ENCODE assay signal across 31 cellular contexts in the genomic region with DNA sequence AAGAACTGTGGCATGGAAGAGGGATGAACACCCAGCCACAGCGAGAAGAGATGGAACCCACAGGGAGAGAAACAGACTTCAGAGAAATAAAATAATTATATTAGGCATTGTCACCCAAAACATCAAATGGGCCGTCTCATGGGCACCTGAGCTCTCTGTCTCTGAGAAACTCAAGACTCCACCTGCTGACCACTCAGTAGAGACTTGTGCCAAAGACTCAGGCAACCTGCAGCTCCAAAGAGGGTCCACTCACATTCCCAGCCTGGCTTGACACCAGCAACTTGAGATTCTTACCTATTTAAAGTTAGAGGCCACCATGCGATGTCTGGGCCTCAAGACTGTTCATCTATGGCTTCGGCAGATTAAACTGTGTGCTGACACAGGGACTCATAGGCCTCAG. TPM values are rescaled to one million over a fixed set of nuclear protein-coding genes. Genes with fewer than 3 reads are reported as not detected.
A peak's percentile ranks its signal among the peaks of the same experiment; 100 is the strongest.
DNase-seq lines count a peak whose midpoint lies in the region; ATAC-seq, FAIRE-seq and TF ChIP-seq lines count a peak whose summit lies in the region.
"Had no signal": no experiment of that assay in that cellular context is flagged by ENCODE, and none has a peak within 500 bp of the region (broad histone marks: within the 10 kb centered on the region; RNA-seq: fewer than 3 reads in every experiment).

No MANE protein-coding gene starts in this region.

- no peak overlapping the region for H3K9ac ChIP-seq in OCI-LY1 (ENCODE audit: low read length)
- no peak overlapping the region for H3K9ac ChIP-seq in K562 (ENCODE audit: insufficient read depth in 1 of 2, low read depth in 2 of 2, low read length in 2 of 2)
- H3K9ac ChIP-seq in mesendoderm (ENCODE audit: low read length): no peak overlapping the region

- ATAC-seq in K562: no peak
- no peak for ATAC-seq in HG02588 (IDR thresholded peaks at IDR 0.05; ENCODE audit: unreplicated experiment)
- no peak for ATAC-seq in HG02870 (IDR thresholded peaks at IDR 0.05; ENCODE audit: unreplicated experiment)
- ATAC-seq: activated CD4-positive, alpha-beta T cell treated with anti-CD3 and anti-CD28 coated beads for 36 hours; activated CD8-positive, alpha-beta T cell treated with anti-CD3 and anti-CD28 coated beads, Interleukin-2, amount 10 ng/mL, durations not matched to agents 7 days and 5 days had no signal

- TF ChIP-seq CTCF in OCI-LY1 (IDR thresholded peaks at IDR 0.05; ENCODE audit: low read length): peak; percentile 12; the same call in 1 of the 2 replicates
- peak in 2 of 3 experiments; percentile 21 to 25; a peak in 1 of 6 replicates for TF ChIP-seq CTCF in K562 (IDR thresholded peaks at IDR 0.05 in 2 of 3, conservative IDR thresholded peaks at IDR 0.05 in 1 of 3; ENCODE audit: insufficient read depth in 2 of 3, low read depth in 1 of 3, low read length in 3 of 3)

- intact Hi-C loops in K562 (cut with micrococcal nuclease): no loop called here

- POLR2A ChIA-PET in K562 (lab: Yijun Ruan, JAX): interaction anchor here (1.1 kb wide), 1 partner anchor 7 kb away, joined by 3 read pairs; no protein-coding TSS in a partner anchor

- no peak overlapping the region for H2BK15ac ChIP-seq in mesendoderm (replicated peaks; ENCODE audit: low read depth)

- in situ Hi-C loops in K562 (cut with MboI): no loop called here

- H3K36me3 ChIP-seq in OCI-LY1 (ENCODE audit: insufficient read depth, low read length) (no peaks in the 10 kb centered on the region), K562 (ENCODE audit: control insufficient read depth, insufficient read depth, low read length) (no peaks in the 10 kb centered on the region), mesendoderm (ENCODE audit: control insufficient read depth, insufficient read depth, low read length) (no peaks in the 10 kb centered on the region)
- H3K36me3 ChIP-seq: ovary had no signal

- H3K4me3 ChIP-seq in OCI-LY1 (ENCODE audit: low read depth, low read length, poor library complexity, severe bottlenecking): no peak overlapping the region
- H3K4me3 ChIP-seq in K562: no peak overlapping the region
- H3K4me3 ChIP-seq in mesendoderm (ENCODE audit: low read length): no peak overlapping the region
- H3K4me3 ChIP-seq: ovary, smooth muscle cell had no signal

- no peak overlapping the region for H3K18ac ChIP-seq in mesendoderm (ENCODE audit: low read length)

- no peak overlapping the region for H2BK5ac ChIP-seq in mesendoderm (ENCODE audit: low read length)

- CTCF ChIA-PET in K562 (lab: Yijun Ruan, JAX; ENCODE audit: low intra/inter-chr PET ratio): no interaction called here

- H3K79me1 ChIP-seq in mesendoderm (ENCODE audit: low read length): no peaks in the 10 kb centered on the region

- no peak overlapping the region for H2BK120ac ChIP-seq in mesendoderm (ENCODE audit: low read depth, low read length)

- no peak for FAIRE-seq in K562 (lab: Jason Lieb, UNC)
- FAIRE-seq: endothelial cell of umbilical vein, GM18507, GM19239, H54, RCC 7860, urothelium cell line had no signal

- H3K79me2 ChIP-seq in OCI-LY1 (ENCODE audit: insufficient read depth, low read length) (no peaks in the 10 kb centered on the region), K562 (ENCODE audit: control insufficient read depth, insufficient read depth, low read length) (no peaks in the 10 kb centered on the region), mesendoderm (ENCODE audit: control insufficient read depth, insufficient read depth, low read length) (no peaks in the 10 kb centered on the region)

- no peak overlapping the region for H3K23ac ChIP-seq in mesendoderm (ENCODE audit: low read length)

- no peak for TF ChIP-seq EP300 in K562 (IDR thresholded peaks at IDR 0.05; ENCODE audit: low read length)

- DNase-seq in NCI-H146 (lab: John Stamatoyannopoulos, UW): peak; percentile 14
- no peak for DNase-seq in NCI-H146 treated with DMSO at 0.1 percent for 48 hours (lab: John Stamatoyannopoulos, UW; ENCODE audit: unreplicated experiment)
- DNase-seq in K562 (ENCODE audit: extremely low read depth in 1 of 4, low spot score in 3 of 4): no peak
- DNase-seq in mesendoderm: peak; percentile 47
- no peak for DNase-seq in Ammon's horn (ENCODE audit: low spot score)
- DNase-seq: activated CD4-positive, alpha-beta T cell treated with anti-CD3 and anti-CD28 coated beads for 36 hours; activated CD8-positive, alpha-beta T cell treated with anti-CD3 and anti-CD28 coated beads, Interleukin-2, amount 10 ng/mL, durations not matched to agents 7 days and 5 days; anterior cingulate cortex; Caco-2; hippocampal formation; immature natural killer cell; NCI-H1048; NCI-H187 treated with DMSO at 0.1 percent for 48 hours; NCI-H2171; NCI-H510A treated with DMSO at 0.1 percent for 48 hours; nephron progenitor cell; ovary; stimulated activated CD4-positive, alpha-beta T cell treated with anti-CD3 and anti-CD28 coated beads, Interleukin-1b, Interleukin-23, amount 100 ng/mL, for 48 hours had no signal

- H3K27ac ChIP-seq in OCI-LY1 (ENCODE audit: low read depth, low read length, poor library complexity, severe bottlenecking) (no peak overlapping the region), K562 (ENCODE audit: extremely low read depth, low read depth, low read length) (no peak overlapping the region), mesendoderm (ENCODE audit: low read depth, low read length) (no peak overlapping the region)
- H3K27ac ChIP-seq: 22Rv1, C4-2B, ovary had no signal

- H3K4me2 ChIP-seq in OCI-LY1 (ENCODE audit: low read length): no peak overlapping the region
- H3K4me2 ChIP-seq in K562 (ENCODE audit: insufficient read depth, low read length): no peak overlapping the region
- H3K4me2 ChIP-seq in mesendoderm (ENCODE audit: low read length): no peak overlapping the region
- H3K4me2 ChIP-seq: smooth muscle cell had no signal

- no peak overlapping the region for H4K8ac ChIP-seq in mesendoderm (ENCODE audit: low read depth, low read length)

- H3K4me1 ChIP-seq in OCI-LY1 (ENCODE audit: insufficient read depth, low read length, severe bottlenecking): no peaks in the 10 kb centered on the region
- H3K4me1 ChIP-seq in K562 (replicated peaks in 1 of 2; ENCODE audit: control insufficient read depth in 2 of 2, insufficient read depth in 2 of 2, low read length in 2 of 2): no peaks in the 10 kb centered on the region
- peaks cover 3% of the 10 kb centered on the region for H3K4me1 ChIP-seq in mesendoderm (ENCODE audit: control insufficient read depth, low read depth, low read length)
- H3K4me1 ChIP-seq: Caco-2 had no signal

- no peaks in the 10 kb centered on the region for H3K9me1 ChIP-seq in K562 (ENCODE audit: control insufficient read depth, insufficient read depth, low read length)

- 6% methylated on average over 4 of the region's 4 CpGs for WGBS in K562 (ENCODE audit: insufficient coverage, low coverage, missing lambda C conversion rate)
- no CpG with 5 or more reads among the region's 4 CpGs for WGBS in mesendoderm (ENCODE audit: extremely low coverage, insufficient coverage, low lambda C conversion rate)

- no TSS peak for BruUV-seq in K562 (replicated peaks; lab: Mats Ljungman, UMichigan)

- H2AK5ac ChIP-seq in mesendoderm (ENCODE audit: low read length): no peak overlapping the region

- TF ChIP-seq POLR2A in K562 (conservative IDR thresholded peaks at IDR 0.05): no peak

- H3K9me3 ChIP-seq in OCI-LY1 (ENCODE audit: low read length) (no peaks in the 10 kb centered on the region), K562 (replicated peaks; ENCODE audit: control insufficient read depth, insufficient read depth, low read depth, low read length) (no peaks in the 10 kb centered on the region)
- H3K9me3 ChIP-seq: Caco-2, ovary had no signal

- H2AFZ ChIP-seq in OCI-LY1 (ENCODE audit: low read length): no peak overlapping the region
- no peak overlapping the region for H2AFZ ChIP-seq in K562 (ENCODE audit: low read depth, low read length)

- H3K9me2 ChIP-seq in OCI-LY1 (ENCODE audit: low read depth, low read length): no peaks in the 10 kb centered on the region

- TF ChIP-seq RAD21 in K562 (CRISPR knock-in tag; conservative IDR thresholded peaks at IDR 0.05 in 1 of 2, IDR thresholded peaks at IDR 0.05 in 1 of 2): no peak

- no peak overlapping the region for H3K4ac ChIP-seq in mesendoderm (ENCODE audit: low read depth, low read length)

- no peaks in the 10 kb centered on the region for H4K20me1 ChIP-seq in OCI-LY1 (ENCODE audit: insufficient read depth, low read length)
- H4K20me1 ChIP-seq in K562 (replicated peaks; ENCODE audit: control insufficient read depth, insufficient read depth, low read length): no peaks in the 10 kb centered on the region

- H3F3A ChIP-seq in OCI-LY1 (ENCODE audit: insufficient read depth, low read length): no peaks in the 10 kb centered on the region

- H3K56ac ChIP-seq in mesendoderm (ENCODE audit: low read length): no peak overlapping the region

- H3K27me3 ChIP-seq in OCI-LY1 (ENCODE audit: insufficient read depth, low read length): peaks cover 9% of the 10 kb centered on the region; the same call in 1 of the 2 replicates
- H3K27me3 ChIP-seq in K562 (ENCODE audit: control insufficient read depth in 2 of 2, insufficient read depth in 2 of 2, low read length in 2 of 2): peaks cover 12 to 50% of the 10 kb centered on the region in 2 experiments; a peak in 4 of 5 replicates
- H3K27me3 ChIP-seq in mesendoderm (ENCODE audit: insufficient read depth, low read length, poor library complexity): no peaks in the 10 kb centered on the region
- H3K27me3 ChIP-seq: ovary had no signal

- no peak overlapping the region for H4K5ac ChIP-seq in mesendoderm (ENCODE audit: low read length)

RNA-seq across cellular contexts. Expression of a gene that starts 12.0 kb away (rescaled TPM):
- not detected in 2 replicates for total RNA-seq in K562 (2011; cell fraction: chromatin; rRNA removed; ENCODE audit: low replicate concordance)
- total RNA-seq in K562 (2011; cell fraction: nucleolus; rRNA removed): not detected in 2 replicates
- total RNA-seq in K562 (2011; cell fraction: nucleoplasm; rRNA removed): not detected in 2 replicates
- total RNA-seq in K562 (2014; rRNA removed) (not detected in 2 replicates), K562 (2014; rRNA removed; fragmentation: Illumina TruSeq; extraction: Trizol) (not detected in 2 replicates), K562 (2015; rRNA removed; fragmentation: Illumina TruSeq; extraction: Trizol) (not detected in 2 replicates), K562 (2021) (not detected in 2 replicates)
- polyA plus RNA-seq in K562 (2011; rRNA removed) (not detected in 2 replicates), K562 (2014; fragmentation: Illumina TruSeq; extraction: Trizol) (not detected in 2 replicates), K562 (2014; fragmentation: Nextera tagmentation; extraction: Ambion mirVana) (not detected), K562 (2014; rRNA removed) (not detected in 2 replicates)
- polyA plus RNA-seq in K562 (2011; cell fraction: cytosol; rRNA removed): not detected in 2 replicates
- polyA plus RNA-seq in K562 (2011; cell fraction: nucleus; rRNA removed): not detected in 2 replicates
- polyA plus RNA-seq in K562 (2012): 0.03 TPM in 1 of 2 replicates, not detected in the other
- not detected in 2 replicates for polyA minus RNA-seq in K562 (2011; rRNA and poly(A)+ RNA removed)
- polyA minus RNA-seq in K562 (2011; cell fraction: cytosol; rRNA and poly(A)+ RNA removed): not detected in 2 replicates
- not detected in 2 replicates for polyA minus RNA-seq in K562 (2011; cell fraction: nucleus; rRNA and poly(A)+ RNA removed)
- 2.2 TPM for polyA plus RNA-seq in mesendoderm (2013, experiment 1 of 2)
- polyA plus RNA-seq in mesendoderm (2013, experiment 2 of 2): 1.9 TPM
- total RNA-seq: activated CD4-positive, alpha-beta T cell treated with anti-CD3 and anti-CD28 coated beads for 36 hours; activated CD8-positive, alpha-beta T cell treated with anti-CD3 and anti-CD28 coated beads, Interleukin-2, amount 10 ng/mL, durations not matched to agents 7 days and 5 days; fibroblast of lung; smooth muscle cell had no signal
- polyA plus RNA-seq: endothelial cell of umbilical vein, fibroblast of lung, immature natural killer cell, smooth muscle cell had no signal

RNA-seq across cellular contexts. Expression of a gene that starts 51.2 kb away (rescaled TPM):
- total RNA-seq in K562 (2011; cell fraction: chromatin; rRNA removed; ENCODE audit: low replicate concordance): 90.0 and 97.0 TPM in 2 replicates
- 67.5 and 68.0 TPM in 2 replicates for total RNA-seq in K562 (2011; cell fraction: nucleolus; rRNA removed)
- 61.6 and 64.2 TPM in 2 replicates for total RNA-seq in K562 (2011; cell fraction: nucleoplasm; rRNA removed)
- total RNA-seq in K562 (2014; rRNA removed) (19.6 and 20.9 TPM in 2 replicates), K562 (2014; rRNA removed; fragmentation: Illumina TruSeq; extraction: Trizol) (18.2 and 21.4 TPM in 2 replicates), K562 (2015; rRNA removed; fragmentation: Illumina TruSeq; extraction: Trizol) (16.1 and 18.0 TPM in 2 replicates), K562 (2021) (23.9 and 27.5 TPM in 2 replicates)
- polyA plus RNA-seq in K562 (2011; rRNA removed) (29.2 and 31.8 TPM in 2 replicates), K562 (2014; fragmentation: Illumina TruSeq; extraction: Trizol) (24.9 and 25.9 TPM in 2 replicates), K562 (2014; fragmentation: Nextera tagmentation; extraction: Ambion mirVana) (1 to 10 TPM; 3.4 to 4.7 TPM), K562 (2014; rRNA removed) (25.7 and 30.0 TPM in 2 replicates)
- 22.6 and 29.7 TPM in 2 replicates for polyA plus RNA-seq in K562 (2011; cell fraction: cytosol; rRNA removed)
- polyA plus RNA-seq in K562 (2011; cell fraction: nucleus; rRNA removed): 29.8 and 32.1 TPM in 2 replicates
- polyA plus RNA-seq in K562 (2012): 20.2 and 26.6 TPM in 2 replicates
- 33.5 and 35.7 TPM in 2 replicates for polyA minus RNA-seq in K562 (2011; rRNA and poly(A)+ RNA removed)
- 14.5 and 20.6 TPM in 2 replicates for polyA minus RNA-seq in K562 (2011; cell fraction: cytosol; rRNA and poly(A)+ RNA removed)
- polyA minus RNA-seq in K562 (2011; cell fraction: nucleus; rRNA and poly(A)+ RNA removed): 11.2 and 26.9 TPM in 2 replicates
- 28.4 TPM for polyA plus RNA-seq in mesendoderm (2013, experiment 1 of 2)
- polyA plus RNA-seq in mesendoderm (2013, experiment 2 of 2): 27.6 TPM

Comparison
In these comparisons a context has a peak if more than half of its experiments do, and no peak if none do; other contexts are left out.
1. DNase-seq: peak in NCI-H146 (single experiment) and mesendoderm (single experiment); none in NCI-H146 treated with DMSO at 0.1 percent for 48 hours (single experiment), K562 (0 of 4) and Ammon's horn (single experiment).